In the genomic region with DNA sequence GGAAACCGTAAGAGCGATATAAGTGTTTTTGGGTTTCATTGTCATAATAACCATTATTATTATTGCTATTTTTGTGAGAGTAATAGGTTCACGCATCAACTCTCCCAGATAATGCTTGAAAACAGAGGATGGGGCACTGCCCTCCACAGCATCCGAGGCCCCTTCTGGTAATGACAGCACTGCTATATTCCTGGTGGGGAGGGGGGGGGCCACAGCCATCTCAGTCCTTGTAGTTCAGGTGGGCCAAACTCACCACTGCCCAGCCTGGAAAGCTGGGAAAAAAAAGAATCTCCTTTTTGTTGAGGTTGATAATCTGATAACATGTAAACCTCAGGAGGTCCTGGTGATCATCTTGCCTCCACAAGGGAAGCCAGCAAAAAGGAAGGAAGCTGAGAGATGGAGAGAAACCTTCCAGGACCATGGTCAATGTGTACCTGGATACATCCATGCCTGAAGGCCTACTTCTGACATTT, we compare ENCODE assay signal across 8 cellular contexts. TPM values are rescaled to one million over a fixed set of nuclear protein-coding genes. Genes with fewer than 3 reads are reported as not detected.
DNase-seq lines count a peak whose midpoint lies in the region; ATAC-seq, FAIRE-seq and TF ChIP-seq lines count a peak whose summit lies in the region.

No MANE protein-coding gene starts in this region.

- TF ChIP-seq POLR2A in thyroid gland (IDR thresholded peaks at IDR 0.05) (no peak), GM12892 (IDR thresholded peaks at IDR 0.05; ENCODE audit: low read depth, low read length) (no peak)

- intact Hi-C loops in lower lobe of right lung (cut with DNase I) (no loop called here), thyroid gland (cut with DNase I) (loop anchor here (5.0 kb wide), 1 partner anchor 66 kb away; the partner anchor contains the start of gene FBXO31)

- peak overlapping the region; percentile 74 to 89 for H3K4me3 Mint-ChIP-seq in activated T-cell treated with anti-CD3 and anti-CD28 coated beads, Interleukin-2, amount 50 U/mL, for 72 hours

- H3K4me3 ChIP-seq in astrocyte of the spinal cord (ENCODE audit: low read depth, low read length) (peak overlapping the region; percentile 99), lower lobe of right lung (peak overlapping the region; percentile 91), thyroid gland (replicated peaks in 1 of 3) (peak overlapping the region in 2 of 3 donors; percentile 48 to 50)

- H3K4me1 ChIP-seq in lower lobe of right lung, result peaks cover 13% of the 10 kb centered on the region
- H3K4me1 ChIP-seq in thyroid gland, result peaks cover 6 to 10% of the 10 kb centered on the region in 2 donors

- H3K9me3 Mint-ChIP-seq in activated T-cell treated with anti-CD3 and anti-CD28 coated beads, Interleukin-2, amount 50 U/mL, for 72 hours, result no peaks in the 10 kb centered on the region

- DNase-seq in activated T-cell treated with anti-CD3 and anti-CD28 coated beads, Interleukin-2, amount 50 U/mL, for 72 hours, result no peak
- no peak for DNase-seq in activated T-cell treated with anti-CD3 and anti-CD28 coated beads, Interleukin-2, amount 50 U/mL, for 1 hour
- DNase-seq in astrocyte of the spinal cord (ENCODE audit: low read depth, low spot score) (no peak), lower lobe of right lung (no peak), thyroid gland (no peak), DMS53 treated with DMSO at 0.1 percent for 48 hours (lab: John Stamatoyannopoulos, UW; ENCODE audit: unreplicated experiment) (no peak), GM12892 (ENCODE audit: insufficient read length) (no peak)

- H3K27me3 ChIP-seq in lower lobe of right lung (ENCODE audit: low read depth), result no peaks in the 10 kb centered on the region
- no peaks in the 10 kb centered on the region for H3K27me3 ChIP-seq in thyroid gland

- peaks cover 2 to 6% of the 10 kb centered on the region in 2 donors for H3K36me3 Mint-ChIP-seq in activated T-cell treated with anti-CD3 and anti-CD28 coated beads, Interleukin-2, amount 50 U/mL, for 72 hours (ENCODE audit: insufficient read depth in 2 of 2)

- ATAC-seq in activated T-cell treated with anti-CD3 and anti-CD28 coated beads, Interleukin-2, amount 50 U/mL, for 72 hours (replicated peaks in 1 of 2), result no peak
- no peak for ATAC-seq in lower lobe of right lung
- no peak for ATAC-seq in HG03520 (IDR thresholded peaks at IDR 0.05; ENCODE audit: unreplicated experiment)

- peak overlapping the region; percentile 96 for H3K27ac ChIP-seq in lower lobe of right lung
- peak overlapping the region; percentile 69 to 89 (median 87) for H3K27ac ChIP-seq in thyroid gland

- TF ChIP-seq CTCF in astrocyte of the spinal cord (IDR thresholded peaks at IDR 0.05; ENCODE audit: low read depth, low read length) (no peak), lower lobe of right lung (IDR thresholded peaks at IDR 0.05) (no peak), thyroid gland (IDR thresholded peaks at IDR 0.05) (no peak)

- WGBS in thyroid gland, 2 donors, result 98 to 100% methylated on average over 4 of the region's 4 CpGs

- H3K27ac Mint-ChIP-seq in activated T-cell treated with anti-CD3 and anti-CD28 coated beads, Interleukin-2, amount 50 U/mL, for 72 hours, result peak overlapping the region; percentile 81

- no peaks in the 10 kb centered on the region for H3K27me3 Mint-ChIP-seq in activated T-cell treated with anti-CD3 and anti-CD28 coated beads, Interleukin-2, amount 50 U/mL, for 72 hours (ENCODE audit: low read depth)

- peaks cover 32% of the 10 kb centered on the region for H3K4me1 Mint-ChIP-seq in activated T-cell treated with anti-CD3 and anti-CD28 coated beads, Interleukin-2, amount 50 U/mL, for 72 hours (ENCODE audit: low read depth)

- H3K9me3 ChIP-seq in lower lobe of right lung, result no peaks in the 10 kb centered on the region
- H3K9me3 ChIP-seq in thyroid gland, result no peaks in the 10 kb centered on the region

- FAIRE-seq in GM12892 (lab: Jason Lieb, UNC), result no peak

- in situ Hi-C loops in astrocyte of the spinal cord (cut with HindIII; ENCODE audit: low sequenced_read_pairs), result no loop called here

- H3K36me3 ChIP-seq in lower lobe of right lung, result no peaks in the 10 kb centered on the region
- no peaks in the 10 kb centered on the region for H3K36me3 ChIP-seq in thyroid gland

RNA-seq across cellular contexts. Expression of gene C16orf95, which starts 0.7 kb away (rescaled TPM):
- 10 to 100 TPM; 15.1 to 17.8 TPM for total RNA-seq in activated T-cell treated with anti-CD3 and anti-CD28 coated beads, Interleukin-2, amount 50 U/mL, for 72 hours
- total RNA-seq in lower lobe of right lung, result 3.0 TPM
- 1 to 10 TPM in 1 of 4 donors, under 1 TPM in 2, not detected in 1; 0.54 to 1.3 (median 0.54) TPM for total RNA-seq in thyroid gland
- 4.2 TPM for polyA plus RNA-seq in GM12892 (2012; ENCODE audit: missing spikeins)

Comparison
In these comparisons a context has a peak if more than half of its experiments do, and no peak if none do; other contexts are left out.
1. H3K4me3 ChIP-seq: peak in every context shown above with its lines; median percentile 99 in astrocyte of the spinal cord; 91 in lower lobe of right lung; 49 in thyroid gland.